Comparison of ENCODE assay signal across 15 cellular contexts in genomic region chr7:130458256-130458655, GRCh38. TPM values are rescaled to one million over a fixed set of nuclear protein-coding genes. Genes with fewer than 3 reads are reported as not detected.
DNase-seq lines count a peak whose midpoint lies in the region; ATAC-seq and TF ChIP-seq lines count a peak whose summit lies in the region.
"Had no signal": no experiment of that assay in that cellular context is flagged by ENCODE, and none has a peak within 500 bp of the region (broad histone marks: within the 10 kb centered on the region; RNA-seq: fewer than 3 reads in every experiment).

No MANE protein-coding gene starts in this region.

- no peaks in the 10 kb centered on the region for H4K20me1 ChIP-seq in Loucy (ENCODE audit: insufficient read depth, low read length, poor library complexity, severe bottlenecking)

- H3K36me3 Mint-ChIP-seq in activated naive CD8-positive, alpha-beta T cell treated with anti-CD3 and anti-CD28 coated beads, Interleukin-2, amount 50 U/mL, for 24 hours (ENCODE audit: low read depth): peaks cover 8% of the 10 kb centered on the region
- peaks cover 1% of the 10 kb centered on the region for H3K36me3 Mint-ChIP-seq in progenitor cell of endocrine pancreas (ENCODE audit: insufficient read depth)
- peaks cover 11% of the 10 kb centered on the region for H3K36me3 Mint-ChIP-seq in WTC11
- H3K36me3 Mint-ChIP-seq: neural progenitor cell had no signal

- peaks cover 29% of the 10 kb centered on the region for H3K4me1 Mint-ChIP-seq in activated naive CD8-positive, alpha-beta T cell treated with anti-CD3 and anti-CD28 coated beads, Interleukin-2, amount 50 U/mL, for 24 hours
- H3K4me1 Mint-ChIP-seq in progenitor cell of endocrine pancreas (ENCODE audit: low read depth) (no peaks in the 10 kb centered on the region), WTC11 (no peaks in the 10 kb centered on the region)
- H3K4me1 Mint-ChIP-seq: neural progenitor cell had no signal

- H3K9ac ChIP-seq in Loucy (ENCODE audit: low read depth, low read length, poor library complexity, severe bottlenecking): peak overlapping the region; percentile 23
- H3K9ac ChIP-seq: neural progenitor cell had no signal

- DNase-seq in CD1c-positive myeloid dendritic cell (ENCODE audit: extremely low spot score) (peak; percentile 19), tibial nerve (ENCODE audit: low spot score in 2 of 2) (no peak), progenitor cell of endocrine pancreas (ENCODE audit: low spot score, unreplicated experiment) (no peak), WTC11 (ENCODE audit: low spot score) (no peak)
- DNase-seq in activated naive CD8-positive, alpha-beta T cell treated with anti-CD3 and anti-CD28 coated beads, Interleukin-2, amount 50 U/mL, for 24 hours: no peak
- DNase-seq: effector memory CD4-positive, alpha-beta T cell; gastrocnemius medialis; left cardiac atrium; NCI-H1105 treated with DMSO at 0.1 percent for 48 hours had no signal

- peak overlapping the region; percentile 69 for H3K4me2 ChIP-seq in Loucy (ENCODE audit: low read depth, low read length, poor library complexity, severe bottlenecking)
- H3K4me2 ChIP-seq: neural progenitor cell, smooth muscle cell had no signal

- H3K27me3 Mint-ChIP-seq in activated naive CD8-positive, alpha-beta T cell treated with anti-CD3 and anti-CD28 coated beads, Interleukin-2, amount 50 U/mL, for 24 hours: no peaks in the 10 kb centered on the region
- H3K27me3 Mint-ChIP-seq in progenitor cell of endocrine pancreas (no peaks in the 10 kb centered on the region), WTC11 (ENCODE audit: low read depth) (peaks cover 3% of the 10 kb centered on the region; the same call in 1 of the 2 replicates)

- H3F3A ChIP-seq in Loucy (ENCODE audit: low read depth): no peaks in the 10 kb centered on the region; the same call in 1 of the 2 replicates

- no peak for TF ChIP-seq CTCF in Loucy (conservative IDR thresholded peaks at IDR 0.05; ENCODE audit: low read length)
- no peak for TF ChIP-seq CTCF in tibial nerve (IDR thresholded peaks at IDR 0.05)
- no peak for TF ChIP-seq CTCF in progenitor cell of endocrine pancreas (IDR thresholded peaks at IDR 0.05; ENCODE audit: unreplicated experiment)
- no peak for TF ChIP-seq CTCF in WTC11 (IDR thresholded peaks at IDR 0.05)

- H3K79me2 ChIP-seq in Loucy (ENCODE audit: insufficient read depth, low read length): no peaks in the 10 kb centered on the region

- no peak overlapping the region for H3K27ac Mint-ChIP-seq in activated naive CD8-positive, alpha-beta T cell treated with anti-CD3 and anti-CD28 coated beads, Interleukin-2, amount 50 U/mL, for 24 hours
- H3K27ac Mint-ChIP-seq in progenitor cell of endocrine pancreas (no peak overlapping the region), WTC11 (no peak overlapping the region)
- H3K27ac Mint-ChIP-seq: neural progenitor cell had no signal

- peak overlapping the region; percentile 51; the same call in 1 of the 2 replicates for H2AFZ ChIP-seq in Loucy (ENCODE audit: low read length)
- H2AFZ ChIP-seq: neural progenitor cell had no signal

- H3K4me3 ChIP-seq in Loucy (ENCODE audit: low read length, poor library complexity, severe bottlenecking) (peak overlapping the region; percentile 56), tibial nerve (no peak overlapping the region)
- H3K4me3 ChIP-seq: gastrocnemius medialis, neural progenitor cell, smooth muscle cell had no signal

- ATAC-seq in GM18511 (IDR thresholded peaks at IDR 0.05; ENCODE audit: unreplicated experiment) (peak; percentile 78), HG02623 (IDR thresholded peaks at IDR 0.05; ENCODE audit: unreplicated experiment) (no peak), WTC11 (no peak)
- ATAC-seq in activated naive CD8-positive, alpha-beta T cell treated with anti-CD3 and anti-CD28 coated beads, Interleukin-2, amount 50 U/mL, for 24 hours: peak; percentile 73
- ATAC-seq: gastrocnemius medialis, left cardiac atrium had no signal

- H3K4me1 ChIP-seq in Loucy (ENCODE audit: insufficient read depth, low read length, poor library complexity, severe bottlenecking) (peaks cover 8% of the 10 kb centered on the region), tibial nerve (no peaks in the 10 kb centered on the region)
- H3K4me1 ChIP-seq: gastrocnemius medialis, neural progenitor cell had no signal

- H3K9me3 ChIP-seq in Loucy (ENCODE audit: insufficient read depth, low read depth, low read length): peaks cover 14% of the 10 kb centered on the region
- H3K9me3 ChIP-seq in tibial nerve: peaks cover 0 to 22% (median 6%) of the 10 kb centered on the region in 4 donors
- H3K9me3 ChIP-seq: gastrocnemius medialis had no signal

- peaks cover 10% of the 10 kb centered on the region for H3K9me3 Mint-ChIP-seq in activated naive CD8-positive, alpha-beta T cell treated with anti-CD3 and anti-CD28 coated beads, Interleukin-2, amount 50 U/mL, for 24 hours
- peaks cover 13% of the 10 kb centered on the region for H3K9me3 Mint-ChIP-seq in progenitor cell of endocrine pancreas (ENCODE audit: low read depth)
- peaks cover 24% of the 10 kb centered on the region for H3K9me3 Mint-ChIP-seq in WTC11

- WGBS in tibial nerve, 2 donors: 82 to 83% methylated on average over 2 of the region's 2 CpGs

- POLR2A ChIA-PET in WTC11 (lab: Charles Lee): no interaction called here

- no peak for TF ChIP-seq EP300 in tibial nerve (IDR thresholded peaks at IDR 0.05)

- CTCF ChIA-PET in WTC11 (lab: Charles Lee): no interaction called here

- no peak for TF ChIP-seq POLR2A in tibial nerve (IDR thresholded peaks at IDR 0.05)

- H3K36me3 ChIP-seq in Loucy (ENCODE audit: insufficient read depth, low read length): no peaks in the 10 kb centered on the region
- no peaks in the 10 kb centered on the region for H3K36me3 ChIP-seq in tibial nerve
- H3K36me3 ChIP-seq: gastrocnemius medialis, neural progenitor cell had no signal

- H3K9me2 ChIP-seq in Loucy (replicated peaks; ENCODE audit: low read depth, low read length): no peaks in the 10 kb centered on the region

- H3K27ac ChIP-seq in tibial nerve: no peak overlapping the region
- H3K27ac ChIP-seq: C4-2B, gastrocnemius medialis, neural progenitor cell had no signal

- H3K4me3 Mint-ChIP-seq in activated naive CD8-positive, alpha-beta T cell treated with anti-CD3 and anti-CD28 coated beads, Interleukin-2, amount 50 U/mL, for 24 hours: peak overlapping the region; percentile 33
- no peak overlapping the region for H3K4me3 Mint-ChIP-seq in progenitor cell of endocrine pancreas (ENCODE audit: low read depth)
- H3K4me3 Mint-ChIP-seq in WTC11: no peak overlapping the region
- H3K4me3 Mint-ChIP-seq: neural progenitor cell had no signal

- no peaks in the 10 kb centered on the region for H3K27me3 ChIP-seq in Loucy (ENCODE audit: insufficient read depth, low read length, poor library complexity, severe bottlenecking)
- no peaks in the 10 kb centered on the region for H3K27me3 ChIP-seq in tibial nerve
- H3K27me3 ChIP-seq: gastrocnemius medialis, neural progenitor cell had no signal

TF ChIP-seq in WTC11, 78 proteins besides CTCF, POLR2A, EP300 and RAD21:
- no peak for TF ChIP-seq USF1 (CRISPR knock-in tag; IDR thresholded peaks at IDR 0.05)
- TF ChIP-seq HMGA2 (CRISPR knock-in tag; IDR thresholded peaks at IDR 0.05): no peak
- TF ChIP-seq MYBL2 (CRISPR knock-in tag; IDR thresholded peaks at IDR 0.05): no peak
- no peak for TF ChIP-seq ZNF121 (CRISPR knock-in tag; IDR thresholded peaks at IDR 0.05)

RNA-seq across cellular contexts. Expression of gene CEP41, which starts 17.4 kb away (rescaled TPM):
- total RNA-seq in tibial nerve: 1 to 10 TPM; 4.4 to 9.6 (median 5.3) TPM
- 29.3 and 31.8 TPM in 2 replicates for total RNA-seq in progenitor cell of endocrine pancreas
- total RNA-seq in WTC11 (2021): 7.1 to 11.2 TPM (median 10.2 TPM) in 3 replicates

RNA-seq across cellular contexts. Expression of gene MEST, which starts 33.6 kb away (rescaled TPM):
- total RNA-seq in tibial nerve: 100 to 1,000 TPM in 1 of 4 donors, 10 to 100 TPM in 3; 12.2 to 311 (median 62.5) TPM
- 628 and 664 TPM in 2 replicates for total RNA-seq in progenitor cell of endocrine pancreas
- total RNA-seq in WTC11 (2021): 130 to 188 TPM (median 143 TPM) in 3 replicates

Comparison
In these comparisons a context has a peak if more than half of its experiments do, and no peak if none do; other contexts are left out.
1. ATAC-seq: peak in GM18511 (single experiment) and activated naive CD8-positive, alpha-beta T cell treated with anti-CD3 and anti-CD28 coated beads, Interleukin-2, amount 50 U/mL, for 24 hours (single experiment); none in HG02623 (single experiment) and WTC11 (single experiment).